Comparison of ENCODE assay signal across 1 cellular context in the genomic region with DNA sequence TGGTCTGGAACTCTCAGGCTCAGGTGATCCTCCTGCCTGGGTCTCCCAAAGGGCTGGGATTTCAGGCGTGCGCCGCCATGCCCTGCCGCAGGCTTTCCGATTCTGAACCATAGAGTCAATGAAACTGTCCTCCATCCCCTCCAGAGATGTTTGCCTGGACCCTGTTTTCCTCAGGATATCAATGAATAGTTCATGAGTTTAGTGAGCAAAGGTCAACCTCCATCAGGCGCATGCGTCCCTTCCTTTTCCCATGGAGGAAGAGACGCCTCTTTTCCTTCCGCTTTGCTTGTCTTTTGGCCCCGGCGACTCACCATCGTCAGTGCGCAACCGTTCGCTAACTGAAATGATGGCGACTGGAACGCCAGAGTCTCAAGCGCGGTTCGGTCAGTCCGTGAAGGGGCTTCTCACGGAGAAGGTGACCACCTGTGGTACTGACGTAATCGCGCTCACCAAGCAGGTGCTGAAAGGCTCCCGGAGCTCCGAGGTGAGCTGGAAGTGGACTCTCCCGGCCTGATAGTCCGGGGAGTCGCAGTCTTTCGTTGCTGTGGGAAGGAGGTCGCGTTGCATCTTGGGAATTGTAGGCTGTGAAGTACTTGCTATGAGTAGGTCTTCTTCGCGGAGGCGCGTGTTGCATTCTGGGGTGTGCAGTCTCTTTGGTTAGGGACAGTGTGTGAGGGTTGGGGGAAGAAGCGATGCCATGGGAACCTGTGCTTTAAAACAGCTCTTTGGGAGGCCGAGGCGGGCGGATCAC.
TF ChIP-seq lines count a peak whose summit lies in the region.

A gene with protein sequence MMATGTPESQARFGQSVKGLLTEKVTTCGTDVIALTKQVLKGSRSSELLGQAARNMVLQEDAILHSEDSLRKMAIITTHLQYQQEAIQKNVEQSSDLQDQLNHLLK (plus strand): TSS at position 316 of the 751 bp plus-strand sequence. CDS start 28 bp downstream, at position 344.

TF ChIP-seq in WTC11, 78 proteins besides CTCF, POLR2A, EP300 and RAD21 (continued from another document and continues in another):
- TF ChIP-seq, protein P1, sequence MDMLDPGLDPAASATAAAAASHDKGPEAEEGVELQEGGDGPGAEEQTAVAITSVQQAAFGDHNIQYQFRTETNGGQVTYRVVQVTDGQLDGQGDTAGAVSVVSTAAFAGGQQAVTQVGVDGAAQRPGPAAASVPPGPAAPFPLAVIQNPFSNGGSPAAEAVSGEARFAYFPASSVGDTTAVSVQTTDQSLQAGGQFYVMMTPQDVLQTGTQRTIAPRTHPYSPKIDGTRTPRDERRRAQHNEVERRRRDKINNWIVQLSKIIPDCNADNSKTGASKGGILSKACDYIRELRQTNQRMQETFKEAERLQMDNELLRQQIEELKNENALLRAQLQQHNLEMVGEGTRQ (CRISPR knock-in tag; IDR thresholded peaks at IDR 0.05), result no peak
- no peak for TF ChIP-seq ZNF219 (CRISPR knock-in tag; IDR thresholded peaks at IDR 0.05; ENCODE audit: borderline replicate concordance)
- peak; percentile 73; the same call in 1 of the 2 replicates for TF ChIP-seq SP1 (CRISPR knock-in tag; conservative IDR thresholded peaks at IDR 0.05)
- TF ChIP-seq ZBTB21 (CRISPR knock-in tag; IDR thresholded peaks at IDR 0.05; ENCODE audit: borderline replicate concordance), result peak; percentile 77; the same call in 1 of the 2 replicates
- TF ChIP-seq, protein P2, sequence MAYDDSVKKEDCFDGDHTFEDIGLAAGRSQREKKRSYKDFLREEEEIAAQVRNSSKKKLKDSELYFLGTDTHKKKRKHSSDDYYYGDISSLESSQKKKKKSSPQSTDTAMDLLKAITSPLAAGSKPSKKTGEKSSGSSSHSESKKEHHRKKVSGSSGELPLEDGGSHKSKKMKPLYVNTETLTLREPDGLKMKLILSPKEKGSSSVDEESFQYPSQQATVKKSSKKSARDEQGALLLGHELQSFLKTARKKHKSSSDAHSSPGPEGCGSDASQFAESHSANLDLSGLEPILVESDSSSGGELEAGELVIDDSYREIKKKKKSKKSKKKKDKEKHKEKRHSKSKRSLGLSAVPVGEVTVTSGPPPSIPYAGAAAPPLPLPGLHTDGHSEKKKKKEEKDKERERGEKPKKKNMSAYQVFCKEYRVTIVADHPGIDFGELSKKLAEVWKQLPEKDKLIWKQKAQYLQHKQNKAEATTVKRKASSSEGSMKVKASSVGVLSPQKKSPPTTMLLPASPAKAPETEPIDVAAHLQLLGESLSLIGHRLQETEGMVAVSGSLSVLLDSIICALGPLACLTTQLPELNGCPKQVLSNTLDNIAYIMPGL (CRISPR knock-in tag; IDR thresholded peaks at IDR 0.05), result peak; percentile 46; the same call in 1 of the 2 replicates
- TF ChIP-seq TCF7 (CRISPR knock-in tag; IDR thresholded peaks at IDR 0.05; ENCODE audit: low read depth), result no peak
- TF ChIP-seq ETV6 (CRISPR knock-in tag; IDR thresholded peaks at IDR 0.05), result peak; percentile 55; the same call in 1 of the 2 replicates
- peak; percentile 84; the same call in 1 of the 2 replicates for TF ChIP-seq CBFB (CRISPR knock-in tag; IDR thresholded peaks at IDR 0.05; ENCODE audit: low read depth)
- TF ChIP-seq GRHL2 (CRISPR knock-in tag; IDR thresholded peaks at IDR 0.05; ENCODE audit: insufficient replicate concordance, severe bottlenecking), result no peak
- TF ChIP-seq PRRX2 (CRISPR knock-in tag; IDR thresholded peaks at IDR 0.05), result no peak
- no peak for TF ChIP-seq ZNF138 (CRISPR knock-in tag; conservative IDR thresholded peaks at IDR 0.05)
- TF ChIP-seq GABPB1 (CRISPR knock-in tag; IDR thresholded peaks at IDR 0.05), result peak; percentile 80
- TF ChIP-seq, protein P3, sequence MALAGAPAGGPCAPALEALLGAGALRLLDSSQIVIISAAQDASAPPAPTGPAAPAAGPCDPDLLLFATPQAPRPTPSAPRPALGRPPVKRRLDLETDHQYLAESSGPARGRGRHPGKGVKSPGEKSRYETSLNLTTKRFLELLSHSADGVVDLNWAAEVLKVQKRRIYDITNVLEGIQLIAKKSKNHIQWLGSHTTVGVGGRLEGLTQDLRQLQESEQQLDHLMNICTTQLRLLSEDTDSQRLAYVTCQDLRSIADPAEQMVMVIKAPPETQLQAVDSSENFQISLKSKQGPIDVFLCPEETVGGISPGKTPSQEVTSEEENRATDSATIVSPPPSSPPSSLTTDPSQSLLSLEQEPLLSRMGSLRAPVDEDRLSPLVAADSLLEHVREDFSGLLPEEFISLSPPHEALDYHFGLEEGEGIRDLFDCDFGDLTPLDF (CRISPR knock-in tag; IDR thresholded peaks at IDR 0.05), result no peak
- TF ChIP-seq, protein P4, sequence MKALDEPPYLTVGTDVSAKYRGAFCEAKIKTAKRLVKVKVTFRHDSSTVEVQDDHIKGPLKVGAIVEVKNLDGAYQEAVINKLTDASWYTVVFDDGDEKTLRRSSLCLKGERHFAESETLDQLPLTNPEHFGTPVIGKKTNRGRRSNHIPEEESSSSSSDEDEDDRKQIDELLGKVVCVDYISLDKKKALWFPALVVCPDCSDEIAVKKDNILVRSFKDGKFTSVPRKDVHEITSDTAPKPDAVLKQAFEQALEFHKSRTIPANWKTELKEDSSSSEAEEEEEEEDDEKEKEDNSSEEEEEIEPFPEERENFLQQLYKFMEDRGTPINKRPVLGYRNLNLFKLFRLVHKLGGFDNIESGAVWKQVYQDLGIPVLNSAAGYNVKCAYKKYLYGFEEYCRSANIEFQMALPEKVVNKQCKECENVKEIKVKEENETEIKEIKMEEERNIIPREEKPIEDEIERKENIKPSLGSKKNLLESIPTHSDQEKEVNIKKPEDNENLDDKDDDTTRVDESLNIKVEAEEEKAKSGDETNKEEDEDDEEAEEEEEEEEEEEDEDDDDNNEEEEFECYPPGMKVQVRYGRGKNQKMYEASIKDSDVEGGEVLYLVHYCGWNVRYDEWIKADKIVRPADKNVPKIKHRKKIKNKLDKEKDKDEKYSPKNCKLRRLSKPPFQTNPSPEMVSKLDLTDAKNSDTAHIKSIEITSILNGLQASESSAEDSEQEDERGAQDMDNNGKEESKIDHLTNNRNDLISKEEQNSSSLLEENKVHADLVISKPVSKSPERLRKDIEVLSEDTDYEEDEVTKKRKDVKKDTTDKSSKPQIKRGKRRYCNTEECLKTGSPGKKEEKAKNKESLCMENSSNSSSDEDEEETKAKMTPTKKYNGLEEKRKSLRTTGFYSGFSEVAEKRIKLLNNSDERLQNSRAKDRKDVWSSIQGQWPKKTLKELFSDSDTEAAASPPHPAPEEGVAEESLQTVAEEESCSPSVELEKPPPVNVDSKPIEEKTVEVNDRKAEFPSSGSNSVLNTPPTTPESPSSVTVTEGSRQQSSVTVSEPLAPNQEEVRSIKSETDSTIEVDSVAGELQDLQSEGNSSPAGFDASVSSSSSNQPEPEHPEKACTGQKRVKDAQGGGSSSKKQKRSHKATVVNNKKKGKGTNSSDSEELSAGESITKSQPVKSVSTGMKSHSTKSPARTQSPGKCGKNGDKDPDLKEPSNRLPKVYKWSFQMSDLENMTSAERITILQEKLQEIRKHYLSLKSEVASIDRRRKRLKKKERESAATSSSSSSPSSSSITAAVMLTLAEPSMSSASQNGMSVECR (CRISPR knock-in tag; IDR thresholded peaks at IDR 0.05; ENCODE audit: borderline replicate concordance), result peak; percentile 83; the same call in 1 of the 2 replicates
- no peak for TF ChIP-seq KAT7 (CRISPR knock-in tag; IDR thresholded peaks at IDR 0.05; ENCODE audit: borderline replicate concordance)
- TF ChIP-seq MXD4 (CRISPR knock-in tag; IDR thresholded peaks at IDR 0.05; ENCODE audit: borderline replicate concordance), result no peak
- TF ChIP-seq, protein P5, sequence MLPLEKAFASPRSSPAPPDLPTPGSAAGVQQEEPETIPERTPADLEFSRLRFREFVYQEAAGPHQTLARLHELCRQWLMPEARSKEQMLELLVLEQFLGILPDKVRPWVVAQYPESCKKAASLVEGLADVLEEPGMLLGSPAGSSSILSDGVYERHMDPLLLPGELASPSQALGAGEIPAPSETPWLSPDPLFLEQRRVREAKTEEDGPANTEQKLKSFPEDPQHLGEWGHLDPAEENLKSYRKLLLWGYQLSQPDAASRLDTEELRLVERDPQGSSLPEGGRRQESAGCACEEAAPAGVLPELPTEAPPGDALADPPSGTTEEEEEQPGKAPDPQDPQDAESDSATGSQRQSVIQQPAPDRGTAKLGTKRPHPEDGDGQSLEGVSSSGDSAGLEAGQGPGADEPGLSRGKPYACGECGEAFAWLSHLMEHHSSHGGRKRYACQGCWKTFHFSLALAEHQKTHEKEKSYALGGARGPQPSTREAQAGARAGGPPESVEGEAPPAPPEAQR (CRISPR knock-in tag; IDR thresholded peaks at IDR 0.05), result no peak
- no peak for TF ChIP-seq TEAD4 (CRISPR knock-in tag; IDR thresholded peaks at IDR 0.05)
- TF ChIP-seq, protein P6, sequence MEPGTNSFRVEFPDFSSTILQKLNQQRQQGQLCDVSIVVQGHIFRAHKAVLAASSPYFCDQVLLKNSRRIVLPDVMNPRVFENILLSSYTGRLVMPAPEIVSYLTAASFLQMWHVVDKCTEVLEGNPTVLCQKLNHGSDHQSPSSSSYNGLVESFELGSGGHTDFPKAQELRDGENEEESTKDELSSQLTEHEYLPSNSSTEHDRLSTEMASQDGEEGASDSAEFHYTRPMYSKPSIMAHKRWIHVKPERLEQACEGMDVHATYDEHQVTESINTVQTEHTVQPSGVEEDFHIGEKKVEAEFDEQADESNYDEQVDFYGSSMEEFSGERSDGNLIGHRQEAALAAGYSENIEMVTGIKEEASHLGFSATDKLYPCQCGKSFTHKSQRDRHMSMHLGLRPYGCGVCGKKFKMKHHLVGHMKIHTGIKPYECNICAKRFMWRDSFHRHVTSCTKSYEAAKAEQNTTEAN (CRISPR knock-in tag; IDR thresholded peaks at IDR 0.05), result no peak
- TF ChIP-seq ZNF423 (CRISPR knock-in tag; IDR thresholded peaks at IDR 0.05), result no peak
- TF ChIP-seq ZNF317 (CRISPR knock-in tag; IDR thresholded peaks at IDR 0.05; ENCODE audit: borderline replicate concordance, low read depth), result no peak
- TF ChIP-seq, protein P7, sequence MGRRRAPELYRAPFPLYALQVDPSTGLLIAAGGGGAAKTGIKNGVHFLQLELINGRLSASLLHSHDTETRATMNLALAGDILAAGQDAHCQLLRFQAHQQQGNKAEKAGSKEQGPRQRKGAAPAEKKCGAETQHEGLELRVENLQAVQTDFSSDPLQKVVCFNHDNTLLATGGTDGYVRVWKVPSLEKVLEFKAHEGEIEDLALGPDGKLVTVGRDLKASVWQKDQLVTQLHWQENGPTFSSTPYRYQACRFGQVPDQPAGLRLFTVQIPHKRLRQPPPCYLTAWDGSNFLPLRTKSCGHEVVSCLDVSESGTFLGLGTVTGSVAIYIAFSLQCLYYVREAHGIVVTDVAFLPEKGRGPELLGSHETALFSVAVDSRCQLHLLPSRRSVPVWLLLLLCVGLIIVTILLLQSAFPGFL (CRISPR knock-in tag; IDR thresholded peaks at IDR 0.05; ENCODE audit: borderline replicate concordance), result no peak
- no peak for TF ChIP-seq ESRRA (CRISPR knock-in tag; IDR thresholded peaks at IDR 0.05; ENCODE audit: borderline replicate concordance)
- TF ChIP-seq, protein P8, sequence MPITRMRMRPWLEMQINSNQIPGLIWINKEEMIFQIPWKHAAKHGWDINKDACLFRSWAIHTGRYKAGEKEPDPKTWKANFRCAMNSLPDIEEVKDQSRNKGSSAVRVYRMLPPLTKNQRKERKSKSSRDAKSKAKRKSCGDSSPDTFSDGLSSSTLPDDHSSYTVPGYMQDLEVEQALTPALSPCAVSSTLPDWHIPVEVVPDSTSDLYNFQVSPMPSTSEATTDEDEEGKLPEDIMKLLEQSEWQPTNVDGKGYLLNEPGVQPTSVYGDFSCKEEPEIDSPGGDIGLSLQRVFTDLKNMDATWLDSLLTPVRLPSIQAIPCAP (CRISPR knock-in tag; IDR thresholded peaks at IDR 0.05), result no peak
- no peak for TF ChIP-seq ZNF263 (CRISPR knock-in tag; IDR thresholded peaks at IDR 0.05; ENCODE audit: low read depth)
- TF ChIP-seq, protein P9, sequence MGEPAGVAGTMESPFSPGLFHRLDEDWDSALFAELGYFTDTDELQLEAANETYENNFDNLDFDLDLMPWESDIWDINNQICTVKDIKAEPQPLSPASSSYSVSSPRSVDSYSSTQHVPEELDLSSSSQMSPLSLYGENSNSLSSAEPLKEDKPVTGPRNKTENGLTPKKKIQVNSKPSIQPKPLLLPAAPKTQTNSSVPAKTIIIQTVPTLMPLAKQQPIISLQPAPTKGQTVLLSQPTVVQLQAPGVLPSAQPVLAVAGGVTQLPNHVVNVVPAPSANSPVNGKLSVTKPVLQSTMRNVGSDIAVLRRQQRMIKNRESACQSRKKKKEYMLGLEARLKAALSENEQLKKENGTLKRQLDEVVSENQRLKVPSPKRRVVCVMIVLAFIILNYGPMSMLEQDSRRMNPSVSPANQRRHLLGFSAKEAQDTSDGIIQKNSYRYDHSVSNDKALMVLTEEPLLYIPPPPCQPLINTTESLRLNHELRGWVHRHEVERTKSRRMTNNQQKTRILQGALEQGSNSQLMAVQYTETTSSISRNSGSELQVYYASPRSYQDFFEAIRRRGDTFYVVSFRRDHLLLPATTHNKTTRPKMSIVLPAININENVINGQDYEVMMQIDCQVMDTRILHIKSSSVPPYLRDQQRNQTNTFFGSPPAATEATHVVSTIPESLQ (CRISPR knock-in tag; IDR thresholded peaks at IDR 0.05), result no peak
- TF ChIP-seq, protein P10, sequence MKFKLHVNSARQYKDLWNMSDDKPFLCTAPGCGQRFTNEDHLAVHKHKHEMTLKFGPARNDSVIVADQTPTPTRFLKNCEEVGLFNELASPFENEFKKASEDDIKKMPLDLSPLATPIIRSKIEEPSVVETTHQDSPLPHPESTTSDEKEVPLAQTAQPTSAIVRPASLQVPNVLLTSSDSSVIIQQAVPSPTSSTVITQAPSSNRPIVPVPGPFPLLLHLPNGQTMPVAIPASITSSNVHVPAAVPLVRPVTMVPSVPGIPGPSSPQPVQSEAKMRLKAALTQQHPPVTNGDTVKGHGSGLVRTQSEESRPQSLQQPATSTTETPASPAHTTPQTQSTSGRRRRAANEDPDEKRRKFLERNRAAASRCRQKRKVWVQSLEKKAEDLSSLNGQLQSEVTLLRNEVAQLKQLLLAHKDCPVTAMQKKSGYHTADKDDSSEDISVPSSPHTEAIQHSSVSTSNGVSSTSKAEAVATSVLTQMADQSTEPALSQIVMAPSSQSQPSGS (CRISPR knock-in tag; IDR thresholded peaks at IDR 0.05; ENCODE audit: borderline replicate concordance, low read depth), result no peak
